ENCODE assay signal across 8 cellular contexts in the genomic region with DNA sequence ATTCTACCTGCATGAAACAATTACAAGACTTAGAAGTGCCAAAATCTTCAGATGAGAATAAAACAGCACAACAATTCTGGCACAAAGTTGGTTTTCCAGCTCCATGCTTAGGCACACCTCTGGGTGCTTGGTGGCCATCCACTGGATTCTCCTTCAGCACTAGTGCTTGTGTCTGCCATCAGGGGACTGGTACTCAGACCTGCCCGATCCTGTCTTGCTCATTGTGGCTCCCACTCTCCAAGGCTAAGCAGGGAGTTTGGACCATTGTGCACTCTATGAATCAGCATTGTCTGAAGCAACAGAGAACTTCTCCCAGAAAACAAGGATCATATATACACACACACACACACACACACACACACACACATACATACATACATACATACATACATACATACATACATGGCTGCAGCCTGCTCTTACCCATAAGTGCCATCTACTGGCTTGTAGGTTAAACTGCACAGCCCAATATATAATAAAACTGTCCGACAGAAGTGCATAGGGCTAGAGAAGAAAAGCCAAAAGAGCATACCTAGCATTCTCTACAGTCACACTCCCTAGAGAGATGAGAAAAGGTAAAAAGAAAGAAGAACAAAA.
DNase-seq lines count a peak whose midpoint lies in the region; ATAC-seq, FAIRE-seq and TF ChIP-seq lines count a peak whose summit lies in the region.

No MANE protein-coding gene starts in this region.

- peak; percentile 21 for FAIRE-seq in D721Med (lab: Jason Lieb, UNC)

- peak; percentile 93 for ATAC-seq in GM19043 (IDR thresholded peaks at IDR 0.05; ENCODE audit: low read depth, unreplicated experiment)
- ATAC-seq in HG03159 (IDR thresholded peaks at IDR 0.05; ENCODE audit: unreplicated experiment), result peak; percentile 94
- ATAC-seq in sciatic nerve, result no peak
- no peak for ATAC-seq in omental fat pad (ENCODE audit: low FRiP score)

- TF ChIP-seq CTCF in D721Med (IDR thresholded peaks at IDR 0.05; ENCODE audit: insufficient read depth, missing control alignments), result peak; percentile 74
- no peak for TF ChIP-seq CTCF in omental fat pad (IDR thresholded peaks at IDR 0.05)

- intact Hi-C loops in sciatic nerve (cut with DNase I), result no loop called here

- no peak for DNase-seq in D721Med (ENCODE audit: insufficient read length, low spot score)
- DNase-seq in NCI-H748 treated with DMSO at 0.1 percent for 48 hours (lab: John Stamatoyannopoulos, UW), result peak; percentile 13
- DNase-seq in dermis blood vessel endothelial cell, result peak; percentile 71
- DNase-seq in pulmonary artery endothelial cell (ENCODE audit: low read depth, low spot score), result peak; percentile 15
- DNase-seq in sciatic nerve (ENCODE audit: low spot score), result no peak
- no peak for DNase-seq in omental fat pad (ENCODE audit: low spot score)

Comparison
In these comparisons a context has a peak if more than half of its experiments do, and no peak if none do; other contexts are left out.
1. DNase-seq: peak in NCI-H748 treated with DMSO at 0.1 percent for 48 hours (single experiment), dermis blood vessel endothelial cell (single experiment) and pulmonary artery endothelial cell (single experiment); none in D721Med (single experiment), sciatic nerve (single experiment) and omental fat pad (single experiment).
2. ATAC-seq: peak in GM19043 (single experiment) and HG03159 (single experiment); none in sciatic nerve (single experiment) and omental fat pad (single experiment).